Comparison of ENCODE assay signal across 16 cellular contexts in genomic region chr20:35320396-35321126, GRCh38. TPM values are rescaled to one million over a fixed set of nuclear protein-coding genes. Genes with fewer than 3 reads are reported as not detected.
DNase-seq lines count a peak whose midpoint lies in the region; ATAC-seq and TF ChIP-seq lines count a peak whose summit lies in the region.
"Had no signal": no experiment of that assay in that cellular context is flagged by ENCODE, and none has a peak within 500 bp of the region (broad histone marks: within the 10 kb centered on the region; RNA-seq: fewer than 3 reads in every experiment).

No MANE protein-coding gene starts in this region.

- H3K27ac Mint-ChIP-seq in CD8-positive, alpha-beta memory T cell, result no peak overlapping the region
- H3K27ac Mint-ChIP-seq: activated naive CD4-positive, alpha-beta T cell treated with anti-CD3 and anti-CD28 coated beads, Interleukin-2, amount 50 U/mL, for 24 hours had no signal

- no peaks in the 10 kb centered on the region for H3K9me3 ChIP-seq in SJCRH30 (replicated peaks)
- H3K9me3 ChIP-seq in sigmoid colon, result no peaks in the 10 kb centered on the region
- no peaks in the 10 kb centered on the region for H3K9me3 ChIP-seq in CD8-positive, alpha-beta memory T cell (ENCODE audit: low read length)

- 96 to 97% methylated on average over 3 of the region's 3 CpGs for WGBS in sigmoid colon, 2 donors

- DNase-seq in GM04503 (ENCODE audit: low read depth), result peak; percentile 70
- DNase-seq in SJCRH30, result peak; percentile 48 to 50
- peak; percentile 97 for DNase-seq in glomerular visceral epithelial cell (ENCODE audit: extremely low spot score)
- no peak for DNase-seq in sigmoid colon
- no peak for DNase-seq in CD8-positive, alpha-beta memory T cell
- DNase-seq in DMS153 treated with DMSO at 0.1 percent for 48 hours (lab: John Stamatoyannopoulos, UW; ENCODE audit: unreplicated experiment), result no peak
- DNase-seq: activated CD4-positive, alpha-beta T cell treated with anti-CD3 and anti-CD28 coated beads for 48 hours; dermis blood vessel endothelial cell; DMS 273 treated with DMSO at 0.1 percent for 48 hours; head of caudate nucleus; naive B cell had no signal

- no peak for TF ChIP-seq EP300 in sigmoid colon (IDR thresholded peaks at IDR 0.05)

- H3K36me3 ChIP-seq in SJCRH30 (no peaks in the 10 kb centered on the region), sigmoid colon (no peaks in the 10 kb centered on the region)
- no peaks in the 10 kb centered on the region for H3K36me3 ChIP-seq in CD8-positive, alpha-beta memory T cell (ENCODE audit: insufficient read depth, low read length)

- H3K27me3 Mint-ChIP-seq in CD8-positive, alpha-beta memory T cell, result no peaks in the 10 kb centered on the region
- H3K27me3 Mint-ChIP-seq: activated naive CD4-positive, alpha-beta T cell treated with anti-CD3 and anti-CD28 coated beads, Interleukin-2, amount 50 U/mL, for 24 hours; naive B cell had no signal

- H3K4me3 ChIP-seq in SJCRH30, result no peak overlapping the region
- H3K4me3 ChIP-seq in sigmoid colon, result no peak overlapping the region
- H3K4me3 ChIP-seq in CD8-positive, alpha-beta memory T cell (ENCODE audit: low read length), result no peak overlapping the region

- H3K27ac ChIP-seq in SJCRH30 (peak overlapping the region; percentile 65; the same call in 1 of the 2 replicates), sigmoid colon (peak overlapping the region in 3 of 4 donors; percentile 69 to 80 (median 80))
- no peak overlapping the region for H3K27ac ChIP-seq in CD8-positive, alpha-beta memory T cell (ENCODE audit: low read depth, low read length)
- H3K27ac ChIP-seq: KMS-11 had no signal

- H3K4me1 Mint-ChIP-seq in CD8-positive, alpha-beta memory T cell, result peaks cover 3 to 7% (median 6%) of the 10 kb centered on the region in 3 donors

- ATAC-seq in HG03159 (IDR thresholded peaks at IDR 0.05; ENCODE audit: unreplicated experiment), result no peak
- no peak for ATAC-seq in HG03025 (IDR thresholded peaks at IDR 0.05; ENCODE audit: low FRiP score, unreplicated experiment)

- CTCF ChIA-PET in CD8-positive, alpha-beta memory T cell (lab: Charles Lee), result interaction anchor here (0.9 kb wide), 1 partner anchor 16 kb away, joined by 4 read pairs; no protein-coding TSS in a partner anchor

- POLR2A ChIA-PET in CD8-positive, alpha-beta memory T cell (lab: Charles Lee), result no interaction called here

- H3K4me1 ChIP-seq in SJCRH30, result peaks cover 51% of the 10 kb centered on the region
- H3K4me1 ChIP-seq in sigmoid colon, result peaks cover 0 to 54% (median 52%) of the 10 kb centered on the region in 4 donors
- H3K4me1 ChIP-seq in CD8-positive, alpha-beta memory T cell (ENCODE audit: insufficient read depth, low read length), result no peaks in the 10 kb centered on the region

- TF ChIP-seq CTCF in sigmoid colon (IDR thresholded peaks at IDR 0.05), result no peak

- intact Hi-C loops in sigmoid colon (cut with DNase I), result no loop called here

- no peaks in the 10 kb centered on the region for H3K9me3 Mint-ChIP-seq in CD8-positive, alpha-beta memory T cell
- H3K9me3 Mint-ChIP-seq: activated naive CD4-positive, alpha-beta T cell treated with anti-CD3 and anti-CD28 coated beads, Interleukin-2, amount 50 U/mL, for 24 hours; naive B cell had no signal

- no peaks in the 10 kb centered on the region for H3K27me3 ChIP-seq in SJCRH30
- H3K27me3 ChIP-seq in sigmoid colon, result no peaks in the 10 kb centered on the region
- H3K27me3 ChIP-seq in CD8-positive, alpha-beta memory T cell (ENCODE audit: insufficient read depth, low read length, poor library complexity, severe bottlenecking), result no peaks in the 10 kb centered on the region

- TF ChIP-seq POLR2A in sigmoid colon (IDR thresholded peaks at IDR 0.05), result no peak

- H3K4me3 Mint-ChIP-seq in CD8-positive, alpha-beta memory T cell, result no peak overlapping the region
- H3K4me3 Mint-ChIP-seq: activated naive CD4-positive, alpha-beta T cell treated with anti-CD3 and anti-CD28 coated beads, Interleukin-2, amount 50 U/mL, for 24 hours; naive B cell had no signal

- H3K36me3 Mint-ChIP-seq in CD8-positive, alpha-beta memory T cell, result peaks cover 0 to 21% (median 6%) of the 10 kb centered on the region in 3 donors

RNA-seq across cellular contexts. Expression of gene FAM83C, which starts 28.3 kb away (rescaled TPM):
- 0.10 TPM in 1 of 2 replicates, not detected in the other for total RNA-seq in SJCRH30 (2014; rRNA removed; shearing (Covaris generic))
- total RNA-seq in sigmoid colon, result not detected
- polyA plus RNA-seq in sigmoid colon, result under 1 TPM in 2 of 3 donors, not detected in 1; under 0.01 to 0.03 TPM
- not detected for total RNA-seq in CD8-positive, alpha-beta memory T cell
- not detected for polyA plus RNA-seq in CD8-positive, alpha-beta memory T cell
- total RNA-seq: dermis blood vessel endothelial cell, subcutaneous adipose tissue had no signal

RNA-seq across cellular contexts. Expression of gene EIF6, which starts 36.0 kb away (rescaled TPM):
- total RNA-seq in SJCRH30 (2014; rRNA removed; shearing (Covaris generic)), result 142 and 157 TPM in 2 replicates
- total RNA-seq in sigmoid colon, result 10 to 100 TPM; 61.9 to 71.3 (median 66.1) TPM
- polyA plus RNA-seq in sigmoid colon, result 100 to 1,000 TPM; 202 to 289 (median 228) TPM
- total RNA-seq in CD8-positive, alpha-beta memory T cell, result 100 to 1,000 TPM; 204 to 207 TPM
- polyA plus RNA-seq in CD8-positive, alpha-beta memory T cell, result 171 TPM

RNA-seq across cellular contexts. Expression of gene MMP24OS, which starts 42.6 kb away (rescaled TPM):
- 19.6 and 20.4 TPM in 2 replicates for total RNA-seq in SJCRH30 (2014; rRNA removed; shearing (Covaris generic))
- total RNA-seq in sigmoid colon, result 10 to 100 TPM; 23.2 to 39.8 (median 29.4) TPM
- 100 to 1,000 TPM in 1 of 3 donors, 10 to 100 TPM in 2; 44.0 to 115 (median 97.3) TPM for polyA plus RNA-seq in sigmoid colon
- 10 to 100 TPM; 36.5 to 36.6 TPM for total RNA-seq in CD8-positive, alpha-beta memory T cell
- 14.0 TPM for polyA plus RNA-seq in CD8-positive, alpha-beta memory T cell

Comparison
In these comparisons a context has a peak if more than half of its experiments do, and no peak if none do; other contexts are left out.
1. DNase-seq: peak in GM04503 (single experiment), SJCRH30 (2 of 2) and glomerular visceral epithelial cell (single experiment); none in sigmoid colon (single experiment), CD8-positive, alpha-beta memory T cell (0 of 5) and DMS153 treated with DMSO at 0.1 percent for 48 hours (single experiment).